ENCODE assay signal across 1 cellular context in genomic region chr19:10758978-10759377, GRCh38.
TF ChIP-seq lines count a peak whose summit lies in the region.

No MANE protein-coding gene starts in this region.

TF ChIP-seq in HCT116, 20 proteins besides CTCF, POLR2A, EP300 and RAD21:
- TF ChIP-seq YY1 (IDR thresholded peaks at IDR 0.05; ENCODE audit: extremely low read depth, insufficient replicate concordance, low read depth, low read length) = no peak
- TF ChIP-seq ELF1 (IDR thresholded peaks at IDR 0.05; ENCODE audit: borderline replicate concordance, low read depth) = no peak
- no peak for TF ChIP-seq EZH2phosphoT487 (IDR thresholded peaks at IDR 0.05; ENCODE audit: borderline replicate concordance)
- TF ChIP-seq EZH2 (IDR thresholded peaks at IDR 0.05) = no peak
- no peak for TF ChIP-seq ZBTB33 (IDR thresholded peaks at IDR 0.05; ENCODE audit: extremely low read depth, insufficient replicate concordance, low read length)
- no peak for TF ChIP-seq SIN3A (IDR thresholded peaks at IDR 0.05; ENCODE audit: low read depth)
